10 cellular contexts compared by ENCODE assay signal in the genomic region with DNA sequence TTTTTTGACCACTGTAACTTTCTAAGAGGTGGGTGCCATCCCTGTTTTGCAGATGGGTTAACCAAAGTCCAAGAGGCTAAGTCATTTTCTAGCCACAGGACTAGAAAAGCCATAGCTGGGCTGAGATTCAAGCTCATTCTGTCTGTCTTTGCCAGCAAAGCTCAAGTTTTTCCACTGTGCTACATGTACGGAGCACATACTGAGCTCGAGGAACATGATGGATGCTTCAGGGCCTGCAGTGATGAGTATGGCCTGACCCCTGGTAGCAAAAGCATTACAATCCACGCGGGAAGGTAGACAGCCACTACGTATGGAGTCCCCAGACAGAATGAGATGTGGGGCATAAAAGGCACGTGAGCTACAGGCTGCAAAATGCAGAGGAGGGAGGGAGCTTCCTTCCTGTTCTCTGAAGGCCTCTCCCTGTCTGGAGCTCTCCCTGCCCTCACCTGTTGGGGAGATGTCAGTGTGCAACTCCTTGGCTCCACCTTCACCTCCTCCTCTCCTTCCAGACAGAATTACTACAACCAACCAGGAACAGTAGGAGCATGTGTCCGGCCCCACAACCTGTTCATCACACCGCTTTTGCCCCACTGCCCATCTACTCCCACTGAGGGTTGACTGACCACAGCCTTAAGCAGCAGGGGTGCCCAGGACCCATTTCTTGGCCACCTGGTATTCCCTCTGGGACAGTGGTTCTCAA. TPM values are rescaled to one million over a fixed set of nuclear protein-coding genes. Genes with fewer than 3 reads are reported as not detected.
DNase-seq lines count a peak whose midpoint lies in the region; TF ChIP-seq lines count a peak whose summit lies in the region.
"Had no signal": no experiment of that assay in that cellular context is flagged by ENCODE, and none has a peak within 500 bp of the region (broad histone marks: within the 10 kb centered on the region; RNA-seq: fewer than 3 reads in every experiment).

No MANE protein-coding gene starts in this region.

- no peaks in the 10 kb centered on the region for H3K9me2 ChIP-seq in DOHH2 (replicated peaks; ENCODE audit: control insufficient read depth, low read length)

- H3K27me3 Mint-ChIP-seq in nephron progenitor cell (ENCODE audit: low read depth, poor library complexity) = no peaks in the 10 kb centered on the region

- H3K4me3 Mint-ChIP-seq in nephron progenitor cell = no peak overlapping the region

- peaks cover 6% of the 10 kb centered on the region; the same call in 1 of the 2 replicates for H3K36me3 ChIP-seq in DOHH2 (ENCODE audit: control insufficient read depth, low read length)
- H3K36me3 ChIP-seq: ovary had no signal

- peak; percentile 23 for DNase-seq in Jurkat, Clone E6-1 (ENCODE audit: low read depth, low spot score)
- DNase-seq in coronary artery (ENCODE audit: low spot score) (no peak), nephron progenitor cell (no peak), DMS53 (lab: John Stamatoyannopoulos, UW) (no peak), COLO668 (lab: John Stamatoyannopoulos, UW; ENCODE audit: unreplicated experiment) (no peak), amygdala (lab: John Stamatoyannopoulos, UW) (no peak), NCI-H748 (lab: John Stamatoyannopoulos, UW; ENCODE audit: unreplicated experiment) (no peak)
- DNase-seq: activated CD8-positive, alpha-beta memory T cell treated with anti-CD3 and anti-CD28 coated beads, Interleukin-2, amount 50 U/mL, for 48 hours had no signal

- H3K4me3 ChIP-seq in DOHH2 (ENCODE audit: low read length) = peak overlapping the region; percentile 26; the same call in 1 of the 2 replicates
- no peak overlapping the region for H3K4me3 ChIP-seq in Jurkat, Clone E6-1 (ENCODE audit: low read length)
- peak overlapping the region; percentile 23 for H3K4me3 ChIP-seq in coronary artery
- H3K4me3 ChIP-seq: ovary had no signal

- peaks cover 29% of the 10 kb centered on the region for H3K36me3 Mint-ChIP-seq in nephron progenitor cell (ENCODE audit: low read depth)

- H3K4me1 ChIP-seq in DOHH2 (ENCODE audit: control insufficient read depth, low read length) = peaks cover 68% of the 10 kb centered on the region

- peak overlapping the region; percentile 47 for H3K4me2 ChIP-seq in DOHH2 (ENCODE audit: low read length)

- TF ChIP-seq CTCF in DOHH2 (IDR thresholded peaks at IDR 0.05; ENCODE audit: low read depth, low read length, poor library complexity, severe bottlenecking) (no peak), coronary artery (IDR thresholded peaks at IDR 0.05) (no peak), nephron progenitor cell (IDR thresholded peaks at IDR 0.05) (no peak)

- no peak overlapping the region for H3K27ac ChIP-seq in DOHH2 (ENCODE audit: low read depth, low read length)
- peak overlapping the region; percentile 34 to 90 for H3K27ac ChIP-seq in coronary artery
- H3K27ac ChIP-seq: ovary had no signal

- H3K79me2 ChIP-seq in DOHH2 (ENCODE audit: control insufficient read depth, low read length) = peaks cover 100% of the 10 kb centered on the region

- H3K4me1 Mint-ChIP-seq in nephron progenitor cell = peaks cover 72% of the 10 kb centered on the region

- H3K27ac Mint-ChIP-seq in nephron progenitor cell = peak overlapping the region; percentile 49

- H3F3A ChIP-seq in DOHH2 (ENCODE audit: control insufficient read depth, insufficient read depth) = no peaks in the 10 kb centered on the region

- H4K20me1 ChIP-seq in DOHH2 (ENCODE audit: control insufficient read depth, insufficient read depth, low read depth, low read length) = peaks cover 43% of the 10 kb centered on the region; the same call in 1 of the 2 replicates

- H3K9me3 ChIP-seq in DOHH2 (ENCODE audit: control insufficient read depth, insufficient read depth, low read length) = no peaks in the 10 kb centered on the region
- H3K9me3 ChIP-seq: ovary had no signal

- H3K9me3 Mint-ChIP-seq in nephron progenitor cell = no peaks in the 10 kb centered on the region

- H3K27me3 ChIP-seq in DOHH2 (ENCODE audit: control insufficient read depth, low read length) = no peaks in the 10 kb centered on the region
- H3K27me3 ChIP-seq: ovary had no signal

RNA-seq across cellular contexts. Expression of a gene that starts 16.4 kb away (rescaled TPM):
- polyA plus RNA-seq in Jurkat, Clone E6-1 (2012; ENCODE audit: insufficient read depth, insufficient read length) = 9.5 TPM

RNA-seq across cellular contexts. Expression of a gene that starts 31.8 kb away (rescaled TPM):
- polyA plus RNA-seq in Jurkat, Clone E6-1 (2012; ENCODE audit: insufficient read depth, insufficient read length) = 0.34 TPM

RNA-seq across cellular contexts. Expression of a gene that starts 52.9 kb away (rescaled TPM):
- polyA plus RNA-seq in Jurkat, Clone E6-1 (2012; ENCODE audit: insufficient read depth, insufficient read length) = not detected
